In genomic region chr1:87965193-87965592, GRCh38 we compare ENCODE assay signal across 9 cellular contexts.
"Had no signal": no experiment of that assay in that cellular context is flagged by ENCODE, and none has a peak within 500 bp of the region (broad histone marks: within the 10 kb centered on the region; RNA-seq: fewer than 3 reads in every experiment).

No MANE protein-coding gene starts in this region.

- H3K4me1 ChIP-seq: HAP-1 had no signal

- H2AFZ ChIP-seq: GM23248, GM23338 had no signal

- H3K4me2 ChIP-seq: GM23338 had no signal

- H3K4me3 Mint-ChIP-seq: GM23338, H9, HFFc6 had no signal

- H3K27ac ChIP-seq: GM23248 had no signal

- H3K27ac Mint-ChIP-seq: GM23338, H9, HFFc6 had no signal

- DNase-seq: GM23248, GOT3, H7, H9, HCEC 1CT, HFFc6 had no signal

- H3K9ac ChIP-seq: GM23248 had no signal

- ATAC-seq: GM23338, HCT116 had no signal

- H3K9me3 ChIP-seq: HAP-1 had no signal

- H3K4me3 ChIP-seq: GM23248, GM23338, HAP-1 had no signal

- H3K9me3 Mint-ChIP-seq: GM23338, H9, HFFc6 had no signal

- H3K36me3 ChIP-seq: HAP-1 had no signal
